In the genomic region with DNA sequence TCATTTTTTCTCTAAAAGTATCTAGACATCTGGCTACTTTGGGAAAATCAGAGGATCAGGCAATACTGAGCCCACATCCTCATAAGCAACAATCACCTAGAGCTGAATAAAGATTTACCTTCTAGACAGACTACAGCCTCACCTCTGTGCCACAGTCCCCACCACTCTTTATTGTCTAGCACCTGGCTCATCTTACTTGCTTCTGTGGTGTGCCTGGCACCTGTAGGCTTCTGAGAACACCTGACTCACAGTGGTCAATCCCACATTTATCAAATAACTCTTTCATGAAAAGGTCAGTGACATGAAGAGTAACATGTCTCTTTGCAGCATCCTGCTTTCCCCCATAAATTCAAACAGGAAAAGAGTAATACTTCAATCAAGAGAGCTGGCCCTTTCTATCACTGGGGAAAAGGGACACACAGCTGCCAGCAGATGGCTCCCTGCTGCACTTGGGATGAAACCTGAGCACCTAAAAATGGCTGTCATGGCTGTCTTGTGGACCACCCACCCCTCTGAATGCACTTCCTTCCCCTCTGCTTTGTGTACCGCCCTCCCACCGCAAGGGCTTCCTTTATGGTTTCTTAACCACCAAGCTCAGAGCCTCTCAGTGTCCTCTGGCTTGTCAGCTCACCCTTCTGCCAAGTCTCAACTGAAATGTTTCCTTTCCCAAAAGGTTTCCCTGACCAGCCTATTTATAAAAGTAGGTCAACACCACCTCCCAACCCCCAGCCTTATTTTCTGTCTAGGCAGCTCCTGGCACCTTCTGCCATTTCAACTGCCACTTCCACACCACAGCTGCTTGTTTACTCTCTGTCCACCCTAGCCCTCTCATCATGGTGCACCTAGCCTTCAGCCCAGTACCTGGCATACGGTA, we compare ENCODE assay signal across 1 cellular context.
TF ChIP-seq lines count a peak whose summit lies in the region.

No MANE protein-coding gene starts in this region.

TF ChIP-seq in endothelial cell of umbilical vein, 7 proteins besides CTCF, POLR2A, EP300 and RAD21 (continued from another document):
- TF ChIP-seq GATA2 (IDR thresholded peaks at IDR 0.05; ENCODE audit: insufficient read depth, insufficient read length, low read depth, low read length): no peak
- no peak for TF ChIP-seq MYC (IDR thresholded peaks at IDR 0.05; ENCODE audit: low read depth, low read length)
- no peak for TF ChIP-seq POLR2AphosphoS5 (IDR thresholded peaks at IDR 0.05; ENCODE audit: insufficient read depth, low read depth, low read length)
